In the genomic region with DNA sequence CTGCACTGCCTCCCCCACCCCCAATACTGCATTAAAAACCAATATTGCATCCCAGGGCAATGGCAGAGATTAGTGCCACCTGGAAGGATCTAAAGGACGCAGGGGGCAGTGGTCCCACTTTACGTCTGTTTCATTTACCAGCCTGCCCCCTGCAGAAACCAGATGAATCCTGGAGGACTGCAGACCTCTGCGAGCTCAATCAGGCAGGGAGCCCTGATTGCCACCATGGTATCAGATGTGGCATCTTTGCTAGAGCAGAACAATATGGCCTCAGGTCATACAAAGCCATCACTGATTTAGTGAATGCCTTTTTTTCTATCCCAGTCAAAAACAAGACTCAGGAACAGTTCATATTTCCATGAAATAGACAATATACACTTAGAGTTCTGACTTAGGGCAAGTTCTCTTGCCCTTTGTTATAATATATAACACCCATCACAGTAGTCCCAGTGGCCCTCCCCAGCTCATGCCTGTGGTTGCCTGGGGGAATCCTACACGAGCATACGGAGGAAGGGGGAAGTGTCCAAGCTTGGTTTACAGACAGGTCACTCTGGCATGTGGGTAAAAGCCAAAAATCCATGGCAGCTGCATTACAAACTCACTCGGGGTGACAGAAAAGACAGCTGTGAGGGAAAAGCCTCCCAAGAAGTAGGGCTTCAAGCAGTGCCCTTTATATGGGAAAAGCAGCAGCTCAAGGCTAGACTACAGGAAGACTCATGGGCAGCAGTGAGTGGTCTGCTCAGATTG, we compare ENCODE assay signal across 12 cellular contexts.
A peak's percentile ranks its signal among the peaks of the same experiment; 100 is the strongest.
DNase-seq lines count a peak whose midpoint lies in the region; ATAC-seq lines count a peak whose summit lies in the region.
"Had no signal": no experiment of that assay in that cellular context is flagged by ENCODE, and none has a peak within 500 bp of the region (broad histone marks: within the 10 kb centered on the region; RNA-seq: fewer than 3 reads in every experiment).

No MANE protein-coding gene starts in this region.

- DNase-seq in EL (peak; percentile 28), RPMI7951 (ENCODE audit: low read depth) (peak; percentile 57), myocyte (ENCODE audit: low read depth) (peak; percentile 95), cerebellum (ENCODE audit: low spot score) (no peak)
- no peak for DNase-seq in NK-92 treated with Interleukin-12 subunit alpha and Interleukin-12 subunit beta, amount 100 ng/mL, for 24 hours (lab: John Stamatoyannopoulos, UW)
- DNase-seq: ACHN; C1 segment of cervical spinal cord; CD4-positive, alpha-beta T cell; DMS79; GF-D8 had no signal

- ATAC-seq in HG03565 (IDR thresholded peaks at IDR 0.05; ENCODE audit: unreplicated experiment) = no peak
- no peak for ATAC-seq in HG02588 (IDR thresholded peaks at IDR 0.05; ENCODE audit: unreplicated experiment)

Comparison
In these comparisons a context has a peak if more than half of its experiments do, and no peak if none do; other contexts are left out.
1. DNase-seq: peak in EL (single experiment), RPMI7951 (single experiment) and myocyte (single experiment); none in NK-92 treated with Interleukin-12 subunit alpha and Interleukin-12 subunit beta, amount 100 ng/mL, for 24 hours (single experiment) and cerebellum (single experiment).